In genomic region chr17:78252111-78252634, GRCh38 we compare ENCODE assay signal across 8 cellular contexts. TPM values are rescaled to one million over a fixed set of nuclear protein-coding genes. Genes with fewer than 3 reads are reported as not detected.
DNase-seq lines count a peak whose midpoint lies in the region; ATAC-seq lines count a peak whose summit lies in the region.
"Had no signal": no experiment of that assay in that cellular context is flagged by ENCODE, and none has a peak within 500 bp of the region (broad histone marks: within the 10 kb centered on the region; RNA-seq: fewer than 3 reads in every experiment).

No MANE protein-coding gene starts in this region.

- H3K36me3 Mint-ChIP-seq in IgD-negative memory B cell, result no peaks in the 10 kb centered on the region
- H3K36me3 Mint-ChIP-seq in activated naive CD8-positive, alpha-beta T cell treated with anti-CD3 and anti-CD28 coated beads, Interleukin-2, amount 50 U/mL, for 24 hours (ENCODE audit: low read depth), result no peaks in the 10 kb centered on the region

- peak overlapping the region; percentile 35 to 86 (median 64) for H3K4me3 Mint-ChIP-seq in IgD-negative memory B cell
- peak overlapping the region; percentile 77 for H3K4me3 Mint-ChIP-seq in activated naive CD8-positive, alpha-beta T cell treated with anti-CD3 and anti-CD28 coated beads, Interleukin-2, amount 50 U/mL, for 24 hours

- DNase-seq in activated naive CD8-positive, alpha-beta T cell treated with anti-CD3 and anti-CD28 coated beads, Interleukin-2, amount 50 U/mL, for 24 hours, result peak; percentile 26
- peak; percentile 27 for DNase-seq in stimulated activated CD8-positive, alpha-beta memory T cell treated with anti-CD3 and anti-CD28 coated beads, Interleukin-4, amount 100 ng/mL, for 24 hours (ENCODE audit: low read depth)
- DNase-seq in NCI-H2171 (lab: John Stamatoyannopoulos, UW) (no peak), NCI-H146 (lab: John Stamatoyannopoulos, UW) (no peak), NCI-H82 (lab: John Stamatoyannopoulos, UW) (no peak)
- DNase-seq: foreskin melanocyte had no signal

- H3K27me3 Mint-ChIP-seq in IgD-negative memory B cell, result peaks cover 6% of the 10 kb centered on the region
- no peaks in the 10 kb centered on the region for H3K27me3 Mint-ChIP-seq in activated naive CD8-positive, alpha-beta T cell treated with anti-CD3 and anti-CD28 coated beads, Interleukin-2, amount 50 U/mL, for 24 hours

- peaks cover 25 to 28% (median 26%) of the 10 kb centered on the region in 3 donors for H3K4me1 Mint-ChIP-seq in IgD-negative memory B cell
- peaks cover 34% of the 10 kb centered on the region for H3K4me1 Mint-ChIP-seq in activated naive CD8-positive, alpha-beta T cell treated with anti-CD3 and anti-CD28 coated beads, Interleukin-2, amount 50 U/mL, for 24 hours

- H3K27ac Mint-ChIP-seq in IgD-negative memory B cell, result peak overlapping the region; percentile 67 to 96 (median 86)
- H3K27ac Mint-ChIP-seq in activated naive CD8-positive, alpha-beta T cell treated with anti-CD3 and anti-CD28 coated beads, Interleukin-2, amount 50 U/mL, for 24 hours, result peak overlapping the region; percentile 39

- H3K9me3 Mint-ChIP-seq in IgD-negative memory B cell, result no peaks in the 10 kb centered on the region
- H3K9me3 Mint-ChIP-seq in activated naive CD8-positive, alpha-beta T cell treated with anti-CD3 and anti-CD28 coated beads, Interleukin-2, amount 50 U/mL, for 24 hours, result no peaks in the 10 kb centered on the region

- ATAC-seq in activated CD4-positive, CD25-positive, alpha-beta regulatory T cell treated with anti-CD3 and anti-CD28 coated beads, Interleukin-2, amount 50 U/mL, for 24 hours, result peak; percentile 6 to 7
- ATAC-seq in activated naive CD8-positive, alpha-beta T cell treated with anti-CD3 and anti-CD28 coated beads, Interleukin-2, amount 50 U/mL, for 24 hours, result no peak

RNA-seq across cellular contexts. Expression of gene TMEM235, which starts 20.7 kb away (rescaled TPM):
- polyA plus RNA-seq in IgD-negative memory B cell, result not detected

RNA-seq across cellular contexts. Expression of gene BIRC5, which starts 38.1 kb away (rescaled TPM):
- polyA plus RNA-seq in IgD-negative memory B cell, result 0.25 TPM

Comparison
In these comparisons a context has a peak if more than half of its experiments do, and no peak if none do; other contexts are left out.
1. DNase-seq: peak in activated naive CD8-positive, alpha-beta T cell treated with anti-CD3 and anti-CD28 coated beads, Interleukin-2, amount 50 U/mL, for 24 hours (single experiment) and stimulated activated CD8-positive, alpha-beta memory T cell treated with anti-CD3 and anti-CD28 coated beads, Interleukin-4, amount 100 ng/mL, for 24 hours (single experiment); none in NCI-H2171 (single experiment), NCI-H146 (single experiment) and NCI-H82 (single experiment).